In genomic region chr3:43764012-43764411, GRCh38 we compare ENCODE assay signal across 1 cellular context.
TF ChIP-seq lines count a peak whose summit lies in the region.

No MANE protein-coding gene starts in this region.

TF ChIP-seq in GM12878, 131 proteins besides CTCF, POLR2A, EP300 and RAD21 (continued from another document):
- no peak for TF ChIP-seq ZNF592 (IDR thresholded peaks at IDR 0.05)
- TF ChIP-seq FOS (IDR thresholded peaks at IDR 0.05; ENCODE audit: borderline replicate concordance, extremely low read depth, insufficient read length), result no peak
- no peak for TF ChIP-seq ZNF24 (IDR thresholded peaks at IDR 0.05)
- no peak for TF ChIP-seq PAX5 (IDR thresholded peaks at IDR 0.05; ENCODE audit: borderline replicate concordance, low read depth, low read length)
- no peak for TF ChIP-seq ELK1 (IDR thresholded peaks at IDR 0.05; ENCODE audit: low read depth, low read length)
- TF ChIP-seq IRF5 (IDR thresholded peaks at IDR 0.05; ENCODE audit: borderline replicate concordance), result no peak
- no peak for TF ChIP-seq ZZZ3 (IDR thresholded peaks at IDR 0.05; ENCODE audit: control insufficient read depth, insufficient read length, low read depth)
- no peak for TF ChIP-seq CBX3 (IDR thresholded peaks at IDR 0.05; ENCODE audit: borderline replicate concordance, low read depth)
- TF ChIP-seq SUPT20H (IDR thresholded peaks at IDR 0.05; ENCODE audit: borderline replicate concordance, control insufficient read depth, low read depth, low read length), result no peak
- TF ChIP-seq BMI1 (IDR thresholded peaks at IDR 0.05; ENCODE audit: borderline replicate concordance), result no peak
- TF ChIP-seq E2F4 (IDR thresholded peaks at IDR 0.05; ENCODE audit: low read depth, low read length), result no peak
- TF ChIP-seq ATF3 (IDR thresholded peaks at IDR 0.05; ENCODE audit: borderline replicate concordance, extremely low read depth, low read depth, low read length), result no peak
- TF ChIP-seq MEF2A (IDR thresholded peaks at IDR 0.05; ENCODE audit: insufficient read depth, low read depth, low read length), result no peak
- no peak for TF ChIP-seq NRF1 (conservative IDR thresholded peaks at IDR 0.05; ENCODE audit: low read depth, low read length)
- no peak for TF ChIP-seq FOXM1 (IDR thresholded peaks at IDR 0.05; ENCODE audit: low read depth, low read length)
